Comparison of ENCODE assay signal across 10 cellular contexts in the genomic region with DNA sequence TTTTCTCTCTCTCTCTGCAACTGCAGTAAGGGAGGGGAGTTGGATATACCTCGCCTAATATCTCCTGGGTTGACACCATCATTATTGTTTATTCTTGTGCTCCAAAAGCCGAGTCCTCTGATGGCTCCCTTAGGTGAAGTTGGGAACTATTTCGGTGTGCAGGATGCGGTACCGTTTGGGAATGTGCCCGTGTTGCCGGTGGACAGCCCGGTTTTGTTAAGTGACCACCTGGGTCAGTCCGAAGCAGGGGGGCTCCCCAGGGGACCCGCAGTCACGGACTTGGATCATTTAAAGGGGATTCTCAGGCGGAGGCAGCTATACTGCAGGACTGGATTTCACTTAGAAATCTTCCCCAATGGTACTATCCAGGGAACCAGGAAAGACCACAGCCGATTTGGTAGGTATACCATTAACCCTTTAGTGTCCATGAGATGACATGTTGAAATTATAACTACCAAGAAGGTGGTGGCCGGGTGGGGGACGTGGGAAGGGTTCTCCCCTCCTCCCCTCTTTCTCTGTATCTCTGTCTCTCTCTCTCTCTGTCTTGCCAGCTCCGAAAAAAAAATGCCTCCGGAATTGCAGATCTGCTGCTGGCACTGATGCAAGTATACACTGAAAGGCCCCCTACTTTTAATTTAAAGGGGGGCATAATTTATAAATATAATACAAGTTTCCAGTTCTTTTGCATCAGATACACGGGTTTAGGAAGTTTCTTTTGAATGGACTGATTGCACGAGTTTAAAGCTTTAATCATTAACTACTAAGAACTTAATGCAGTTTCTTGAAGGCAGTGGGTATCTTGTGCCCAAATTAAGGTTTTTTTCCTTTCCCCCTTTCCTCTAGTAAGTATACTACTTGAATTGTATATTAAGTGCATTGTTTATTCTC. TPM values are rescaled to one million over a fixed set of nuclear protein-coding genes. Genes with fewer than 3 reads are reported as not detected.
A peak's percentile ranks its signal among the peaks of the same experiment; 100 is the strongest.
DNase-seq lines count a peak whose midpoint lies in the region; TF ChIP-seq lines count a peak whose summit lies in the region.
"Had no signal": no experiment of that assay in that cellular context is flagged by ENCODE, and none has a peak within 500 bp of the region (broad histone marks: within the 10 kb centered on the region; RNA-seq: fewer than 3 reads in every experiment).

No MANE protein-coding gene starts in this region.

- no peak for TF ChIP-seq CTCF in uterus (IDR thresholded peaks at IDR 0.05)
- TF ChIP-seq CTCF in foreskin fibroblast (IDR thresholded peaks at IDR 0.05; ENCODE audit: low read depth, low read length): no peak

- DNase-seq in activated T-cell treated with anti-CD3 and anti-CD28 coated beads, Interleukin-2, amount 50 U/mL, for 24 hours: peak; percentile 40
- DNase-seq in activated T-cell treated with anti-CD3 and anti-CD28 coated beads, Interleukin-2, amount 50 U/mL, for 48 hours: no peak
- peak; percentile 57 for DNase-seq in SW480 (ENCODE audit: low spot score)
- no peak for DNase-seq in NCI-H2227 (lab: John Stamatoyannopoulos, UW; ENCODE audit: unreplicated experiment)
- no peak for DNase-seq in uterus
- no peak for DNase-seq in foreskin fibroblast
- DNase-seq: NCI-H2029 had no signal

- no peaks in the 10 kb centered on the region; the same call in 1 of the 2 replicates for H3K9me3 ChIP-seq in iPS-20b (ENCODE audit: insufficient read depth, low read depth, low read length)
- no peaks in the 10 kb centered on the region for H3K9me3 ChIP-seq in stomach smooth muscle (ENCODE audit: control insufficient read depth in 2 of 2, low read length in 2 of 2)
- H3K9me3 ChIP-seq in uterus: no peaks in the 10 kb centered on the region

- H3K4me3 ChIP-seq in iPS-20b (ENCODE audit: low read length) (peak overlapping the region; percentile 58; the same call in 1 of the 2 replicates), stomach smooth muscle (ENCODE audit: low read length in 2 of 2) (peak overlapping the region; percentile 29 to 83), uterus (peak overlapping the region in 1 of 2 donors; percentile 63), foreskin fibroblast (ENCODE audit: low read depth in 1 of 2, low read length in 2 of 2) (peak overlapping the region in 1 of 2 donors; percentile 3)

- peaks cover 60% of the 10 kb centered on the region for H3K4me1 Mint-ChIP-seq in activated T-cell treated with anti-CD3 and anti-CD28 coated beads, Interleukin-2, amount 50 U/mL, for 24 hours (ENCODE audit: low read depth)

- H3K36me3 Mint-ChIP-seq in activated T-cell treated with anti-CD3 and anti-CD28 coated beads, Interleukin-2, amount 50 U/mL, for 24 hours (ENCODE audit: low read depth): no peaks in the 10 kb centered on the region

- H3K9ac ChIP-seq in iPS-20b (ENCODE audit: low read depth, low read length) (no peak overlapping the region), stomach smooth muscle (ENCODE audit: low read length in 2 of 2) (no peak overlapping the region)

- H3K4me1 ChIP-seq in iPS-20b (ENCODE audit: insufficient read depth, low read length) (peaks cover 18% of the 10 kb centered on the region; the same call in 1 of the 2 replicates), stomach smooth muscle (ENCODE audit: control insufficient read depth, insufficient read depth, low read length) (peaks cover 53% of the 10 kb centered on the region), uterus (peaks cover 0 to 8% of the 10 kb centered on the region in 2 donors)

- TF ChIP-seq POLR2A in uterus (IDR thresholded peaks at IDR 0.05): no peak

- H3K27me3 Mint-ChIP-seq in activated T-cell treated with anti-CD3 and anti-CD28 coated beads, Interleukin-2, amount 50 U/mL, for 24 hours: peaks cover 64% of the 10 kb centered on the region

- no peaks in the 10 kb centered on the region for H3K9me3 Mint-ChIP-seq in activated T-cell treated with anti-CD3 and anti-CD28 coated beads, Interleukin-2, amount 50 U/mL, for 24 hours

- H3K4me3 Mint-ChIP-seq in activated T-cell treated with anti-CD3 and anti-CD28 coated beads, Interleukin-2, amount 50 U/mL, for 24 hours: peak overlapping the region; percentile 81

- no peaks in the 10 kb centered on the region for H3K36me3 ChIP-seq in iPS-20b (ENCODE audit: insufficient read depth, low read depth, low read length)
- H3K36me3 ChIP-seq in stomach smooth muscle (ENCODE audit: control insufficient read depth in 2 of 2, insufficient read depth in 2 of 2, low read length in 2 of 2): no peaks in the 10 kb centered on the region
- H3K36me3 ChIP-seq in uterus: no peaks in the 10 kb centered on the region

- H3K27ac Mint-ChIP-seq in activated T-cell treated with anti-CD3 and anti-CD28 coated beads, Interleukin-2, amount 50 U/mL, for 24 hours: no peak overlapping the region

- H3K27ac ChIP-seq in iPS-20b (ENCODE audit: low read length) (no peak overlapping the region), stomach smooth muscle (ENCODE audit: low read length) (no peak overlapping the region), uterus (no peak overlapping the region)

- H3K27me3 ChIP-seq in iPS-20b (ENCODE audit: insufficient read depth, low read length) (peaks cover 98% of the 10 kb centered on the region), stomach smooth muscle (ENCODE audit: control insufficient read depth in 1 of 2, insufficient read depth in 2 of 2, low read length in 2 of 2) (peaks cover 32 to 40% of the 10 kb centered on the region in 2 donors), uterus (no peaks in the 10 kb centered on the region)

- intact Hi-C loops in uterus (cut with DNase I; ENCODE audit: low total_unique reads): no loop called here

RNA-seq across cellular contexts. Expression of a gene that starts 1.2 kb away (rescaled TPM):
- total RNA-seq in uterus: 10 to 100 TPM in 1 of 4 donors, 1 to 10 TPM in 1, under 1 TPM in 2; 0.51 to 30.7 (median 0.83) TPM
- total RNA-seq: glomerular endothelial cell had no signal

Comparison
In these comparisons a context has a peak if more than half of its experiments do, and no peak if none do; other contexts are left out.
1. DNase-seq: peak in activated T-cell treated with anti-CD3 and anti-CD28 coated beads, Interleukin-2, amount 50 U/mL, for 24 hours (single experiment) and SW480 (single experiment); none in activated T-cell treated with anti-CD3 and anti-CD28 coated beads, Interleukin-2, amount 50 U/mL, for 48 hours (0 of 2), NCI-H2227 (single experiment), uterus (0 of 2) and foreskin fibroblast (0 of 2).